ENCODE assay signal across 13 cellular contexts in the genomic region with DNA sequence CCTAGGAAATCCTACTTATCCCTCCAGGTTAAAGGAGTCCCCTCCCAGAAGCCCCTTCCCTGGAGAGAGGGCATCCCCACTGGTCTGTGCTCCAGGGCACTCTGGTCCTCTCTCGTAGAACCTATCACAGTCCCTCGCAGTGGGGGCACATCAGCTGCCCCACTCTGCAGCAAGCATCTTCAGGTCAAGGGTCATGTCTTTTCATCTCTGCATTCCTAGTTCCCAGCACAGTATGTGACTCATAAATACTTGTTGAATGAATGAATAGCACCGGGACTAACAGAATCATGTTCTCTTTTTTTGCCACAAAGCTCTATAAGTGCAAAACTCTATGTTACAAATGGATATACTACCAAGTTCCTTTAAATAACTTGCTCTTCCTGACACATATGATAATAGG. TPM values are rescaled to one million over a fixed set of nuclear protein-coding genes. Genes with fewer than 3 reads are reported as not detected.
A peak's percentile ranks its signal among the peaks of the same experiment; 100 is the strongest.
DNase-seq lines count a peak whose midpoint lies in the region; ATAC-seq and TF ChIP-seq lines count a peak whose summit lies in the region.
"Had no signal": no experiment of that assay in that cellular context is flagged by ENCODE, and none has a peak within 500 bp of the region (broad histone marks: within the 10 kb centered on the region; RNA-seq: fewer than 3 reads in every experiment).

No MANE protein-coding gene starts in this region.

- H3K9me3 Mint-ChIP-seq in naive thymus-derived CD8-positive, alpha-beta T cell, result no peaks in the 10 kb centered on the region
- H3K9me3 Mint-ChIP-seq: naive B cell had no signal

- dilution Hi-C loops in mammary epithelial cell (cut with HindIII; ENCODE audit: low sequenced_read_pairs), result no loop called here

- H3K4me1 Mint-ChIP-seq in naive thymus-derived CD8-positive, alpha-beta T cell, result peaks cover 20 to 67% (median 64%) of the 10 kb centered on the region in 4 donors

- peak overlapping the region; percentile 17 to 82 (median 52) for H3K27ac Mint-ChIP-seq in naive thymus-derived CD8-positive, alpha-beta T cell
- H3K27ac Mint-ChIP-seq: naive B cell had no signal

- no peaks in the 10 kb centered on the region for H3K36me3 ChIP-seq in mammary epithelial cell (ENCODE audit: insufficient read depth, low read length)

- H3K36me3 Mint-ChIP-seq in naive thymus-derived CD8-positive, alpha-beta T cell, result peaks cover 13 to 47% (median 23%) of the 10 kb centered on the region in 3 donors
- H3K36me3 Mint-ChIP-seq: naive B cell had no signal

- no peak overlapping the region for H3K4me2 ChIP-seq in mammary epithelial cell (ENCODE audit: insufficient read depth, low read depth, low read length)

- no peak overlapping the region for H3K27ac ChIP-seq in mammary epithelial cell (ENCODE audit: insufficient read depth, low read depth, low read length)

- DNase-seq in EH (ENCODE audit: low read depth) (peak; percentile 89), LHCN-M2 (ENCODE audit: low read depth) (peak; percentile 86), mammary epithelial cell (peak; percentile 47), NCI-H748 (lab: John Stamatoyannopoulos, UW; ENCODE audit: unreplicated experiment) (no peak), NCI-H146 treated with DMSO at 0.1 percent for 48 hours (lab: John Stamatoyannopoulos, UW; ENCODE audit: unreplicated experiment) (no peak)
- DNase-seq in naive thymus-derived CD8-positive, alpha-beta T cell, result no peak
- DNase-seq: activated CD4-positive, alpha-beta T cell treated with anti-CD3 and anti-CD28 coated beads for 4 hours; DND-41; naive B cell; stimulated activated CD4-positive, alpha-beta T cell treated with anti-CD3 and anti-CD28 coated beads, Interleukin-15, amount 100 ng/mL, for 24 hours had no signal

- CTCF ChIA-PET in mammary epithelial cell (lab: Charles Lee; ENCODE audit: low non-redundant PET), result interaction anchor here (0.7 kb wide), 1 partner anchor 181 kb away, joined by 10 read pairs; no protein-coding TSS in a partner anchor

- no peak overlapping the region for H2AFZ ChIP-seq in mammary epithelial cell (ENCODE audit: low read depth, low read length)

- H3K4me3 Mint-ChIP-seq in naive thymus-derived CD8-positive, alpha-beta T cell, result no peak overlapping the region
- H3K4me3 Mint-ChIP-seq: naive B cell had no signal

- no peaks in the 10 kb centered on the region for H3K27me3 ChIP-seq in mammary epithelial cell (ENCODE audit: insufficient read depth, low read length)

- BruUV-seq in mammary epithelial cell (replicated peaks; lab: Mats Ljungman, UMichigan), result no TSS peak

- intact Hi-C loops in mammary epithelial cell (cut with micrococcal nuclease), result loop anchor here (5.0 kb wide), 1 partner anchor 73 kb away; no protein-coding TSS in a partner anchor

- H4K20me1 ChIP-seq in mammary epithelial cell (ENCODE audit: insufficient read depth, low read length), result no peaks in the 10 kb centered on the region

- no peak for ATAC-seq in naive thymus-derived CD8-positive, alpha-beta T cell
- no peak for ATAC-seq in HG02642 (IDR thresholded peaks at IDR 0.05; ENCODE audit: poor library complexity, unreplicated experiment)
- ATAC-seq in GM19328 (IDR thresholded peaks at IDR 0.05; ENCODE audit: unreplicated experiment), result no peak
- ATAC-seq: Right ventricle myocardium inferior had no signal

- no peak overlapping the region for H3K9ac ChIP-seq in mammary epithelial cell (ENCODE audit: insufficient read depth, low read length)

- H3K27me3 Mint-ChIP-seq in naive thymus-derived CD8-positive, alpha-beta T cell, result no peaks in the 10 kb centered on the region
- H3K27me3 Mint-ChIP-seq: naive B cell had no signal

- no peak overlapping the region for H3K4me3 ChIP-seq in mammary epithelial cell (replicated peaks in 1 of 3; ENCODE audit: insufficient read depth in 1 of 3, low read depth in 2 of 3, low read length in 3 of 3)

- no peaks in the 10 kb centered on the region for H3K79me2 ChIP-seq in mammary epithelial cell (ENCODE audit: insufficient read depth, low read length)

- no peaks in the 10 kb centered on the region for H3K9me3 ChIP-seq in mammary epithelial cell (replicated peaks; ENCODE audit: insufficient read depth, low read length)

- in situ Hi-C loops in mammary epithelial cell (cut with MboI; ENCODE audit: low sequenced_read_pairs in 2 of 2), result no loop called here

- no peak for TF ChIP-seq CTCF in mammary epithelial cell (conservative IDR thresholded peaks at IDR 0.05 in 1 of 2, IDR thresholded peaks at IDR 0.05 in 1 of 2; ENCODE audit: extremely low read depth in 1 of 2, insufficient read depth in 1 of 2, low read depth in 1 of 2, low read length in 2 of 2)

- peaks cover 9% of the 10 kb centered on the region for H3K4me1 ChIP-seq in mammary epithelial cell (ENCODE audit: insufficient read depth, low read length)

- POLR2A ChIA-PET in naive thymus-derived CD8-positive, alpha-beta T cell (lab: Charles Lee), result interaction anchor here (0.6 to 1.9 kb wide), 5 partner anchors 8 to 52 kb away, joined by 3 to 13 read pairs (median 3); no protein-coding TSS in a partner anchor

- WGBS in mammary epithelial cell (ENCODE audit: low coverage, missing lambda C conversion rate), result 57% methylated on average over 3 of the region's 3 CpGs

RNA-seq across cellular contexts. Expression of a gene that starts 36.0 kb away (rescaled TPM):
- total RNA-seq in LHCN-M2 (2014; rRNA removed), result 2.8 and 3.0 TPM in 2 replicates
- polyA plus RNA-seq in LHCN-M2 (2012), result 2.3 TPM
- total RNA-seq in mammary epithelial cell, result not detected
- 0.07 TPM for polyA plus RNA-seq in mammary epithelial cell
- not detected for polyA minus RNA-seq in mammary epithelial cell
- total RNA-seq in naive thymus-derived CD8-positive, alpha-beta T cell, result 10 to 100 TPM; 46.1 to 46.4 TPM
- 10 to 100 TPM in 2 of 3 donors, 1 to 10 TPM in 1; 4.9 to 29.4 (median 10.5) TPM for polyA plus RNA-seq in naive thymus-derived CD8-positive, alpha-beta T cell

Comparison
In these comparisons a context has a peak if more than half of its experiments do, and no peak if none do; other contexts are left out.
1. DNase-seq: peak in EH (single experiment), LHCN-M2 (single experiment) and mammary epithelial cell (single experiment); none in naive thymus-derived CD8-positive, alpha-beta T cell (0 of 10), NCI-H748 (single experiment) and NCI-H146 treated with DMSO at 0.1 percent for 48 hours (single experiment).
2. RNA of a gene that starts 36.0 kb away (total RNA-seq): 46.1 to 46.4 TPM in naive thymus-derived CD8-positive, alpha-beta T cell; 2.8 to 3.0 TPM in LHCN-M2 and not detected in mammary epithelial cell; every median in the first group is over 10 times any median in the second.